ENCODE assay signal across 1 cellular context in genomic region chr22:35312198-35313059, GRCh38.
TF ChIP-seq lines count a peak whose summit lies in the region.

No MANE protein-coding gene starts in this region.

TF ChIP-seq in endothelial cell of umbilical vein, 7 proteins besides CTCF, POLR2A, EP300 and RAD21 (continued from another document):
- TF ChIP-seq JUN (IDR thresholded peaks at IDR 0.05; ENCODE audit: borderline replicate concordance, insufficient read depth, insufficient read length, low read depth) = no peak
